ENCODE assay signal across 8 cellular contexts in genomic region chr9:110623462-110624025, GRCh38. TPM values are rescaled to one million over a fixed set of nuclear protein-coding genes. Genes with fewer than 3 reads are reported as not detected.
DNase-seq lines count a peak whose midpoint lies in the region; ATAC-seq and TF ChIP-seq lines count a peak whose summit lies in the region.

No MANE protein-coding gene starts in this region.

- H3K9me3 ChIP-seq in smooth muscle cell (replicated peaks; ENCODE audit: low read depth): no peaks in the 10 kb centered on the region

- no TSS peak for BruUV-seq in Calu3 (replicated peaks; lab: Mats Ljungman, UMichigan)

- H3K27me3 Mint-ChIP-seq in Calu3 (ENCODE audit: unreplicated experiment): no peaks in the 10 kb centered on the region

- H3K27ac ChIP-seq in VCaP (no peak overlapping the region), smooth muscle cell (ENCODE audit: low read depth) (no peak overlapping the region)

- H3K9me3 Mint-ChIP-seq in Calu3 (ENCODE audit: low read depth, unreplicated experiment): no peaks in the 10 kb centered on the region

- peaks cover 9% of the 10 kb centered on the region for H3K4me1 Mint-ChIP-seq in Calu3 (ENCODE audit: low read depth, unreplicated experiment)

- no peaks in the 10 kb centered on the region for H3K27me3 ChIP-seq in smooth muscle cell (ENCODE audit: low read depth)

- no peaks in the 10 kb centered on the region for H4K20me1 ChIP-seq in smooth muscle cell (ENCODE audit: low read depth)

- 38% methylated on average over 3 of the region's 3 CpGs for WGBS in smooth muscle cell (ENCODE audit: low lambda C conversion rate)

- no peaks in the 10 kb centered on the region for H3K36me3 ChIP-seq in smooth muscle cell (ENCODE audit: low read depth)

- DNase-seq in Calu3 (peak; percentile 41), NCI-H1930 (lab: John Stamatoyannopoulos, UW) (peak; percentile 38 to 42), head of caudate nucleus (peak in 27 of 42 donors; percentile 13 to 89 (median 61)), smooth muscle cell (lab: John Stamatoyannopoulos, UW; ENCODE audit: unreplicated experiment) (no peak)
- no peak for DNase-seq in activated CD4-positive, CD25-positive, alpha-beta regulatory T cell treated with anti-CD3 and anti-CD28 coated beads, Interleukin-2, amount 50 U/mL, for 72 hours

- H3K4me1 ChIP-seq in smooth muscle cell (ENCODE audit: low read depth): no peaks in the 10 kb centered on the region

- no peak overlapping the region for H2AFZ ChIP-seq in smooth muscle cell (ENCODE audit: low read depth)

- H3K79me2 ChIP-seq in smooth muscle cell (ENCODE audit: low read depth): no peaks in the 10 kb centered on the region

- intact Hi-C loops in Calu3 (cut with micrococcal nuclease; ENCODE audit: unreplicated experiment): loop anchor here (1.0 to 5.0 kb wide), 3 partner anchors 171 to 441 kb away; no protein-coding TSS in a partner anchor
- intact Hi-C loops in head of caudate nucleus (cut with DNase I): no loop called here

- H3F3A ChIP-seq in smooth muscle cell (ENCODE audit: low read depth): no peaks in the 10 kb centered on the region

- H3K4me3 Mint-ChIP-seq in Calu3 (ENCODE audit: low read depth, unreplicated experiment): no peak overlapping the region

- peak; percentile 53 for ATAC-seq in GM19372 (IDR thresholded peaks at IDR 0.05; ENCODE audit: low read depth, unreplicated experiment)
- ATAC-seq in GM18520 (IDR thresholded peaks at IDR 0.05; ENCODE audit: unreplicated experiment): no peak

- CTCF ChIA-PET in Calu3 (lab: Charles Lee): interaction anchor here (0.9 to 1.7 kb wide), 2 partner anchors 171 to 440 kb away, joined by 4 read pairs; no protein-coding TSS in a partner anchor

- no peaks in the 10 kb centered on the region for H3K36me3 Mint-ChIP-seq in Calu3 (ENCODE audit: insufficient read depth, unreplicated experiment)

- H3K4me3 ChIP-seq in smooth muscle cell: no peak overlapping the region

- H3K4me2 ChIP-seq in smooth muscle cell: peak overlapping the region; percentile 49

- TF ChIP-seq CTCF in Calu3 (IDR thresholded peaks at IDR 0.05; ENCODE audit: unreplicated experiment) (peak; percentile 40), VCaP (conservative IDR thresholded peaks at IDR 0.05) (peak; percentile 91), smooth muscle cell (IDR thresholded peaks at IDR 0.05; ENCODE audit: borderline replicate concordance, insufficient read depth, poor library complexity, severe bottlenecking) (peak; percentile 81)

- no peak overlapping the region for H3K9ac ChIP-seq in smooth muscle cell (ENCODE audit: low read depth)

- no peak overlapping the region for H3K27ac Mint-ChIP-seq in Calu3 (ENCODE audit: unreplicated experiment)

RNA-seq across cellular contexts. Expression of gene SVEP1, which starts 44.0 kb away (rescaled TPM):
- total RNA-seq in Calu3 (2022) (0.24 and 0.35 TPM in 2 replicates), smooth muscle cell (14.8 and 16.6 TPM in 2 replicates)
- 4.8 and 6.4 TPM in 2 replicates for polyA plus RNA-seq in smooth muscle cell

RNA-seq across cellular contexts. Expression of gene MUSK, which starts 45.0 kb away (rescaled TPM):
- total RNA-seq in Calu3 (2022) (not detected in 2 replicates), smooth muscle cell (not detected in 2 replicates)
- polyA plus RNA-seq in smooth muscle cell: 0.07 TPM in 1 of 2 replicates, not detected in the other

Comparison
In these comparisons a context has a peak if more than half of its experiments do, and no peak if none do; other contexts are left out.
1. DNase-seq: peak in Calu3 (single experiment), NCI-H1930 (2 of 2) and head of caudate nucleus (27 of 42); none in smooth muscle cell (single experiment) and activated CD4-positive, CD25-positive, alpha-beta regulatory T cell treated with anti-CD3 and anti-CD28 coated beads, Interleukin-2, amount 50 U/mL, for 72 hours (single experiment).
2. CTCF ChIP-seq: peak in every context shown above with its lines; median percentile 91 in VCaP; 81 in smooth muscle cell; 40 in Calu3.
3. RNA of gene SVEP1, which starts 44.0 kb away (total RNA-seq): 14.8 to 16.6 TPM in smooth muscle cell; 0.24 to 0.35 TPM in Calu3; every median in the first group is over 10 times any median in the second.